ENCODE assay signal across 8 cellular contexts in the genomic region with DNA sequence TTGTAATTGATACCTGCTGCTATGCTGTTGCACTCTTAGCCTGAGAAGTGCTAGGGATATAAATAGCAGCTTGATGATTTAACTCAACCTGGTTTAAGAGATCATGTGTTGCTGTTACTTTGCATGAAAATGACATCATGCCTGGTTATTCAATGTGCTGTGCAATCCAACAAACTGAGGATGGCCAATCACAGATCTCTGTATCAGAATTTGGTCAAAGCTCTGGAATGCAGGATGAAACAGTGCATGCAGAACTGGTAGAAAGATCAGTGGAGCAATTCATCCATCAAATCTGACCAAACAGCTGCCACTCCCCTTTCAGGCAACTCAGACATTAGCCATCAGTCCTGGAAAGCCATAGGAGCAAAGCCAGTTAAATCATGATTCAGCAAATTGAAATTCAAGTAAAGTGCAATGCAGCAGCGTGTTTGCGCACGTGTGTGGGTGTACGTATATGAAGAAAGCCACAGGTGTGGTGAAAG.
DNase-seq lines count a peak whose midpoint lies in the region; ATAC-seq, FAIRE-seq and TF ChIP-seq lines count a peak whose summit lies in the region.

No MANE protein-coding gene starts in this region.

- TF ChIP-seq POLR2A in K562 (conservative IDR thresholded peaks at IDR 0.05) (no peak), uterus (IDR thresholded peaks at IDR 0.05) (no peak)

- H3K27ac ChIP-seq in K562 (ENCODE audit: extremely low read depth, low read depth, low read length) (no peak overlapping the region), uterus (no peak overlapping the region)

- peak; percentile 47 for ATAC-seq in GM18499 (IDR thresholded peaks at IDR 0.05; ENCODE audit: insufficient read depth, unreplicated experiment)
- ATAC-seq in HG03159 (IDR thresholded peaks at IDR 0.05; ENCODE audit: unreplicated experiment) = peak; percentile 50
- peak; percentile 43; the same call in 2 of the 3 replicates for ATAC-seq in K562
- no peak for ATAC-seq in left lobe of liver

- 2% methylated on average over 4 of the region's 4 CpGs for WGBS in K562 (ENCODE audit: insufficient coverage, low coverage, missing lambda C conversion rate)

- H3K9ac ChIP-seq in K562 (ENCODE audit: insufficient read depth in 1 of 2, low read depth in 2 of 2, low read length in 2 of 2) = no peak overlapping the region

- H3K4me1 ChIP-seq in K562 (replicated peaks in 1 of 2; ENCODE audit: control insufficient read depth in 2 of 2, insufficient read depth in 2 of 2, low read length in 2 of 2) (no peaks in the 10 kb centered on the region), uterus (no peaks in the 10 kb centered on the region)

- POLR2A ChIA-PET in K562 (lab: Yijun Ruan, JAX) = no interaction called here

- TF ChIP-seq EP300 in K562 (IDR thresholded peaks at IDR 0.05; ENCODE audit: low read length) = no peak

- DNase-seq in K562 (ENCODE audit: extremely low read depth in 1 of 4, low spot score in 3 of 4) (peak in 2 of 4 experiments; percentile 7 to 9), non-pigmented ciliary epithelial cell (ENCODE audit: low read depth) (peak; percentile 55), uterus (no peak), left lobe of liver (ENCODE audit: low spot score) (no peak), SKM-1 treated with dmso at 0.1 percent for 144 hours (lab: John Stamatoyannopoulos, UW; ENCODE audit: unreplicated experiment) (no peak)
- DNase-seq in stimulated activated CD4-positive, alpha-beta T cell treated with anti-CD3 and anti-CD28 coated beads, Interleukin-12 subunit alpha, Interleukin-12 subunit beta, amount 100 ng/mL, for 4 hours = no peak

- H2AFZ ChIP-seq in K562 (ENCODE audit: low read depth, low read length) = no peak overlapping the region

- H3K36me3 ChIP-seq in K562 (ENCODE audit: control insufficient read depth, insufficient read depth, low read length) (no peaks in the 10 kb centered on the region), uterus (no peaks in the 10 kb centered on the region)

- no peaks in the 10 kb centered on the region; a peak in 2 of 5 replicates for H3K27me3 ChIP-seq in K562 (ENCODE audit: control insufficient read depth in 2 of 2, insufficient read depth in 2 of 2, low read length in 2 of 2)
- H3K27me3 ChIP-seq in uterus = no peaks in the 10 kb centered on the region

- H3K4me3 ChIP-seq in K562 (no peak overlapping the region), uterus (no peak overlapping the region)

- intact Hi-C loops in K562 (cut with micrococcal nuclease) = no loop called here
- intact Hi-C loops in uterus (cut with DNase I; ENCODE audit: low total_unique reads) = no loop called here

- H3K4me2 ChIP-seq in K562 (ENCODE audit: insufficient read depth, low read length) = no peak overlapping the region

- TF ChIP-seq CTCF in K562 (IDR thresholded peaks at IDR 0.05 in 2 of 3, conservative IDR thresholded peaks at IDR 0.05 in 1 of 3; ENCODE audit: insufficient read depth in 2 of 3, low read depth in 1 of 3, low read length in 3 of 3) = no peak
- TF ChIP-seq CTCF in uterus (IDR thresholded peaks at IDR 0.05) = no peak

- H3K9me1 ChIP-seq in K562 (ENCODE audit: control insufficient read depth, insufficient read depth, low read length) = no peaks in the 10 kb centered on the region

- no peaks in the 10 kb centered on the region for H3K9me3 ChIP-seq in K562 (replicated peaks; ENCODE audit: control insufficient read depth, insufficient read depth, low read depth, low read length)
- no peaks in the 10 kb centered on the region for H3K9me3 ChIP-seq in uterus

- H3K79me2 ChIP-seq in K562 (ENCODE audit: control insufficient read depth, insufficient read depth, low read length) = no peaks in the 10 kb centered on the region

- BruUV-seq in K562 (replicated peaks; lab: Mats Ljungman, UMichigan) = no TSS peak

- CTCF ChIA-PET in K562 (lab: Yijun Ruan, JAX; ENCODE audit: low intra/inter-chr PET ratio) = no interaction called here

- no peak for TF ChIP-seq RAD21 in K562 (CRISPR knock-in tag; conservative IDR thresholded peaks at IDR 0.05 in 1 of 2, IDR thresholded peaks at IDR 0.05 in 1 of 2)

- H4K20me1 ChIP-seq in K562 (replicated peaks; ENCODE audit: control insufficient read depth, insufficient read depth, low read length) = no peaks in the 10 kb centered on the region

- in situ Hi-C loops in K562 (cut with MboI) = no loop called here

- no peak for FAIRE-seq in K562 (lab: Jason Lieb, UNC)

TF ChIP-seq in K562, 482 proteins besides CTCF, POLR2A, EP300 and RAD21 (continues in another document):
- TF ChIP-seq HES1 (IDR thresholded peaks at IDR 0.05; ENCODE audit: low read depth) = no peak
- no peak for TF ChIP-seq HEY1 (CRISPR knock-in tag; IDR thresholded peaks at IDR 0.05; ENCODE audit: borderline replicate concordance)
- no peak for TF ChIP-seq NR3C1 (CRISPR knock-in tag; IDR thresholded peaks at IDR 0.05)
- TF ChIP-seq POLR2H (tag; IDR thresholded peaks at IDR 0.05; ENCODE audit: low read depth) = no peak
- no peak for TF ChIP-seq ZNF217 (CRISPR knock-in tag; IDR thresholded peaks at IDR 0.05)
- TF ChIP-seq, protein P1, sequence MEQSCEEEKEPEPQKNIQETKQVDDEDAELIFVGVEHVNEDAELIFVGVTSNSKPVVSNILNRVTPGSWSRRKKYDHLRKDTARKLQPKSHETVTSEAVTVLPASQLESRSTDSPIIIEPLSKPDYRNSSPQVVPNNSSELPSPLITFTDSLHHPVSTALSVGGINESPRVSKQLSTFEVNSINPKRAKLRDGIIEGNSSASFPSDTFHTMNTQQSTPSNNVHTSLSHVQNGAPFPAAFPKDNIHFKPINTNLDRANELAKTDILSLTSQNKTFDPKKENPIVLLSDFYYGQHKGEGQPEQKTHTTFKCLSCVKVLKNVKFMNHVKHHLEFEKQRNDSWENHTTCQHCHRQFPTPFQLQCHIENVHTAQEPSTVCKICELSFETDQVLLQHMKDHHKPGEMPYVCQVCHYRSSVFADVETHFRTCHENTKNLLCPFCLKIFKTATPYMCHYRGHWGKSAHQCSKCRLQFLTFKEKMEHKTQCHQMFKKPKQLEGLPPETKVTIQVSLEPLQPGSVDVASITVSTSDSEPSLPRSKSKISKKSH (CRISPR knock-in tag; IDR thresholded peaks at IDR 0.05) = no peak
- TF ChIP-seq MITF (IDR thresholded peaks at IDR 0.05) = no peak
- TF ChIP-seq TEAD4 (IDR thresholded peaks at IDR 0.05; ENCODE audit: low read length) = no peak
- TF ChIP-seq TEAD4 (CRISPR knock-in tag; IDR thresholded peaks at IDR 0.05; ENCODE audit: borderline replicate concordance) = no peak
- TF ChIP-seq SIN3B (IDR thresholded peaks at IDR 0.05; ENCODE audit: low read depth) = no peak
- no peak for TF ChIP-seq NONO (IDR thresholded peaks at IDR 0.05; ENCODE audit: low read depth in 2 of 2, low read length in 1 of 2)
- TF ChIP-seq, protein P2, sequence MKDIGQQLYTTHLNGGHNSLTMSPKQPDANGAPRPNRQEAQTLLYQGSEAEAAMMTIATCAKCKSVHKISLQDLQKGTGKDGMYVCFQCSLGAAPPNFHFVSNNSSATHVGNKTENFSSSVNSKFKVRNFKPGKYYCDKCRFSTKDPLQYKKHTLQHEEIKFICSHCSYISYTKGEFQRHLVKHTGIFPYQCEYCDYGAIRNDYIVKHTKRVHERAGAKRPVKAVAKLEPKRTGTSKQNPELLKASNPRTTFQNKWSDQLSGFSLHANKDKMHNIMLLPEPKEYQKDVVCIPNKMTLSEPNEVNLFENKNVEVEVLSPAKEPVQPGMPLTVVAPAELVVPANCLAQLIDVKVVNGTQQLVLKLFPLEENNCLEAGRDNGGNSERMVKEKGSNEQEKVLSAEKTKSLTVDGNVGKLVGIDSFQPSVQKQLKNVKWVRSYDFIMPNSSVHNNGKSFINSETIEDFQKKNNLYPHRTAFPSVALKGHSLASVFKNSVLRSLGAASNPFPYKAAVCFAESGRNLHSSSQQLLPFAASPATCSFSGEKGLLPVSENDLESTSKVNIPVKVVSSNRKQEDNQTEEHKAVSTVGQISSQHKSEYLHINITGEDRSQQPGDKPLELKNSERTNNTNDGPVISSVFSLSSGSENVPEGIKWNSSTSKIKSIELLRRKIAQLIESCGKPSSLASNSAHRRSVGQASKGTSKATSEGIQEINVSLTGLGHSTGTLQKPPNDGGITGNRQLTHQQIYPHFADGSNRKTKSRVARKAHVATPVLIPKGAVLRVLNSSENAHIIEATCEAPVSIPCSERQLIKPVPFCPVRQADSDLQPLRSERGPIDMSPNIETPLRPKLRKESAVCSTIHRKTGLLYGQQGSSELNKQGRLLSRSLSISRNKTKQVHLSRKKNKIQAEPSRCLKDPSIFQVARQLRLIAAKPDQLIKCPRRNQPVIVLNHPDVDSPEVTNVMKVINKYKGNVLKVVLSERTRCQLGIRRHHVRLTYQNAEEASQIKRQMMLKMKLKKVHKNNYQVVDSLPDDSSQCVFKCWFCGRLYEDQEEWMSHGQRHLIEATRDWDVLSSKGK (CRISPR knock-in tag; IDR thresholded peaks at IDR 0.05) = no peak
